8 cellular contexts compared by ENCODE assay signal in genomic region chrX:155612312-155613224, GRCh38. TPM values are rescaled to one million over a fixed set of nuclear protein-coding genes. Genes with fewer than 3 reads are reported as not detected.
DNase-seq lines count a peak whose midpoint lies in the region; ATAC-seq, FAIRE-seq and TF ChIP-seq lines count a peak whose summit lies in the region.

SPRY3 (plus strand) TSS chrX:155612586.
TMLHE (minus strand) TSS chrX:155612952; CDS start chrX:155545276, 67,676 bp downstream.

- no peaks in the 10 kb centered on the region for H3K27me3 ChIP-seq in ovary
- no peaks in the 10 kb centered on the region for H3K27me3 ChIP-seq in tibial artery

- TF ChIP-seq POLR2A in H54 (IDR thresholded peaks at IDR 0.05; ENCODE audit: low read depth, low read length) (peak; percentile 54), ovary (IDR thresholded peaks at IDR 0.05) (no peak)

- H3K9me3 Mint-ChIP-seq in activated naive CD8-positive, alpha-beta T cell treated with anti-CD3 and anti-CD28 coated beads, Interleukin-2, amount 10 ng/mL, durations not matched to agents 7 days and 5 days, result peaks cover 1% of the 10 kb centered on the region

- peaks cover 12% of the 10 kb centered on the region for H3K4me1 Mint-ChIP-seq in activated naive CD8-positive, alpha-beta T cell treated with anti-CD3 and anti-CD28 coated beads, Interleukin-2, amount 10 ng/mL, durations not matched to agents 7 days and 5 days

- H3K27ac ChIP-seq in ovary (peak within 1 kb of the TSS; percentile 57 to 76), tibial artery (peak within 1 kb of the TSS; percentile 89 to 94)

- TF ChIP-seq CTCF in ovary (IDR thresholded peaks at IDR 0.05) (no peak), tibial artery (IDR thresholded peaks at IDR 0.05) (no peak)

- H3K4me3 Mint-ChIP-seq in activated naive CD8-positive, alpha-beta T cell treated with anti-CD3 and anti-CD28 coated beads, Interleukin-2, amount 10 ng/mL, durations not matched to agents 7 days and 5 days, result peak within 1 kb of the TSS; percentile 88

- peak within 1 kb of the TSS; percentile 93 for H3K27ac Mint-ChIP-seq in activated naive CD8-positive, alpha-beta T cell treated with anti-CD3 and anti-CD28 coated beads, Interleukin-2, amount 10 ng/mL, durations not matched to agents 7 days and 5 days

- no peaks in the 10 kb centered on the region for H3K27me3 Mint-ChIP-seq in activated naive CD8-positive, alpha-beta T cell treated with anti-CD3 and anti-CD28 coated beads, Interleukin-2, amount 10 ng/mL, durations not matched to agents 7 days and 5 days

- peak; percentile 45 for DNase-seq in H54 (ENCODE audit: insufficient read length, low spot score)
- peak; percentile 59 for DNase-seq in LoVo (ENCODE audit: low spot score)
- peak; percentile 76 for DNase-seq in activated naive CD8-positive, alpha-beta T cell treated with anti-CD3 and anti-CD28 coated beads, Interleukin-2, amount 10 ng/mL, durations not matched to agents 7 days and 5 days
- peak; percentile 83 for DNase-seq in Right ventricle myocardium superior
- DNase-seq in ovary, result peak; percentile 61 to 76 (median 70)
- peak; percentile 47 to 81 for DNase-seq in tibial artery

- H3K9me3 ChIP-seq in ES-I3 (ENCODE audit: control insufficient read depth, insufficient read depth, low read length) (no peaks in the 10 kb centered on the region), ovary (no peaks in the 10 kb centered on the region), tibial artery (peaks cover 0 to 7% (median 0%) of the 10 kb centered on the region in 3 donors)

- no peak for TF ChIP-seq EP300 in ovary (IDR thresholded peaks at IDR 0.05)

- FAIRE-seq in H54 (lab: Jason Lieb, UNC), result no peak

- H3K4me3 ChIP-seq in ovary (peak within 1 kb of the TSS; percentile 47), tibial artery (peak within 1 kb of the TSS; percentile 74 to 82)

- peaks cover 5% of the 10 kb centered on the region; the same call in 1 of the 2 replicates for H3K4me1 ChIP-seq in ES-I3 (ENCODE audit: insufficient read depth, low read length)
- H3K4me1 ChIP-seq in ovary (ENCODE audit: insufficient read depth), result no peaks in the 10 kb centered on the region
- H3K4me1 ChIP-seq in tibial artery, result peaks cover 0 to 10% (median 0%) of the 10 kb centered on the region in 4 donors

- intact Hi-C loops in Right ventricle myocardium superior (cut with DNase I) (no loop called here), ovary (cut with DNase I) (no loop called here), tibial artery (cut with DNase I; ENCODE audit: low total_unique reads) (no loop called here)

- H3K36me3 ChIP-seq in ES-I3 (ENCODE audit: insufficient read depth, low read length), result no peaks in the 10 kb centered on the region
- H3K36me3 ChIP-seq in ovary, result no peaks in the 10 kb centered on the region
- no peaks in the 10 kb centered on the region for H3K36me3 ChIP-seq in tibial artery

- POLR2A ChIA-PET in activated naive CD8-positive, alpha-beta T cell treated with anti-CD3 and anti-CD28 coated beads, Interleukin-2, amount 10 ng/mL, durations not matched to agents 7 days and 5 days (lab: Charles Lee), result no interaction called here

- ATAC-seq in SK-N-SH treated with all-trans-retinoic acid at 6 μM for 48 hours (peak; percentile 96), Right ventricle myocardium superior (ENCODE audit: poor library complexity) (peak; percentile 99)
- peak; percentile 87 for ATAC-seq in activated naive CD8-positive, alpha-beta T cell treated with anti-CD3 and anti-CD28 coated beads, Interleukin-2, amount 10 ng/mL, durations not matched to agents 7 days and 5 days (ENCODE audit: low read depth)

- H3K36me3 Mint-ChIP-seq in activated naive CD8-positive, alpha-beta T cell treated with anti-CD3 and anti-CD28 coated beads, Interleukin-2, amount 10 ng/mL, durations not matched to agents 7 days and 5 days, result peaks cover 11% of the 10 kb centered on the region

- peak within 1 kb of the TSS; percentile 85 for H3K9ac ChIP-seq in ES-I3 (ENCODE audit: low read depth, low read length)

- WGBS in ovary, 3 donors, result 26 to 32% (median 30%) methylated on average over 50 of the region's 50 CpGs

TF ChIP-seq in SK-N-SH treated with all-trans-retinoic acid at 6 μM for 48 hours, 23 proteins besides CTCF, POLR2A, EP300 and RAD21:
- TF ChIP-seq SNAI2 (CRISPR knock-in tag; IDR thresholded peaks at IDR 0.05) (0 out of 2 replicates have a peak, but pooled peaks have one; percentile 58), ZC3H10 (CRISPR knock-in tag; IDR thresholded peaks at IDR 0.05) (no peak), ZNF565 (CRISPR knock-in tag; conservative IDR thresholded peaks at IDR 0.05; ENCODE audit: low read depth) (no peak), TSHZ2 (CRISPR knock-in tag; IDR thresholded peaks at IDR 0.05) (no peak)

RNA-seq across cellular contexts. Expression of gene SPRY3, which starts in this region (rescaled TPM):
- total RNA-seq in activated naive CD8-positive, alpha-beta T cell treated with anti-CD3 and anti-CD28 coated beads, Interleukin-2, amount 10 ng/mL, durations not matched to agents 7 days and 5 days, result under 1 TPM; 0.33 to 0.40 TPM
- total RNA-seq in Right ventricle myocardium superior (0.83 TPM), ovary (1 to 10 TPM in 4 of 7 donors, under 1 TPM in 3; 0.73 to 5.3 (median 1.3) TPM)
- polyA plus RNA-seq in ovary, result 1 to 10 TPM in 1 of 2 donors, under 1 TPM in 1; 0.57 to 2.1 TPM

RNA-seq across cellular contexts. Expression of gene TMLHE, which starts in this region (rescaled TPM):
- total RNA-seq in activated naive CD8-positive, alpha-beta T cell treated with anti-CD3 and anti-CD28 coated beads, Interleukin-2, amount 10 ng/mL, durations not matched to agents 7 days and 5 days, result 10 to 100 TPM; 14.3 to 15.0 TPM
- 38.8 TPM for total RNA-seq in Right ventricle myocardium superior
- 10 to 100 TPM; 16.2 to 25.7 (median 19.8) TPM for total RNA-seq in ovary
- 10 to 100 TPM; 12.2 to 22.7 TPM for polyA plus RNA-seq in ovary

Comparison
In these comparisons a context has a peak if more than half of its experiments do, and no peak if none do; other contexts are left out.
1. Peak in every context shown above with its lines: DNase-seq, ATAC-seq, H3K4me3 ChIP-seq and H3K27ac ChIP-seq.